In genomic region chr4:74682567-74683359, GRCh38 we compare ENCODE assay signal across 8 cellular contexts.
DNase-seq lines count a peak whose midpoint lies in the region; ATAC-seq, FAIRE-seq and TF ChIP-seq lines count a peak whose summit lies in the region.

No MANE protein-coding gene starts in this region.

- H3K9me3 ChIP-seq in AG04450 (ENCODE audit: control insufficient read depth, insufficient read depth, low read length): no peaks in the 10 kb centered on the region
- no peaks in the 10 kb centered on the region for H3K9me3 ChIP-seq in keratinocyte (ENCODE audit: control insufficient read depth, low read depth, low read length)

- no peak for TF ChIP-seq CTCF in AG04450 (IDR thresholded peaks at IDR 0.05; ENCODE audit: low read depth, low read length)
- TF ChIP-seq CTCF in keratinocyte (optimal IDR thresholded peaks at IDR 0.05 in 1 of 3, IDR thresholded peaks at IDR 0.05 in 1 of 3, conservative IDR thresholded peaks at IDR 0.05 in 1 of 3; ENCODE audit: extremely low read depth in 1 of 3, insufficient read depth in 2 of 3, low read length in 3 of 3): no peak
- no peak for TF ChIP-seq CTCF in chondrocyte (IDR thresholded peaks at IDR 0.05)

- no peak for ATAC-seq in HG02678 (IDR thresholded peaks at IDR 0.05; ENCODE audit: unreplicated experiment)

- H3K36me3 Mint-ChIP-seq in chondrocyte (ENCODE audit: low read depth): peaks cover 6% of the 10 kb centered on the region

- H3K9ac ChIP-seq in keratinocyte (ENCODE audit: control insufficient read depth, extremely low read depth, insufficient read depth, low read length): no peak overlapping the region

- H3K27ac ChIP-seq in AG04450 (ENCODE audit: low read depth, low read length): peak overlapping the region; percentile 65
- peak overlapping the region; percentile 28 for H3K27ac ChIP-seq in keratinocyte (ENCODE audit: control insufficient read depth, insufficient read depth, low read length)

- no peaks in the 10 kb centered on the region for H4K20me1 ChIP-seq in keratinocyte (ENCODE audit: control insufficient read depth, extremely low read depth, insufficient read depth, low read length)

- no peaks in the 10 kb centered on the region for H3K36me3 ChIP-seq in keratinocyte (ENCODE audit: control insufficient read depth in 2 of 2, extremely low read depth in 1 of 2, insufficient read depth in 2 of 2, low read length in 2 of 2)

- POLR2A ChIA-PET in AG04450 (lab: Yijun Ruan, JAX): no interaction called here

- peaks cover 18% of the 10 kb centered on the region for H3K27me3 Mint-ChIP-seq in chondrocyte (ENCODE audit: low read depth)

- FAIRE-seq in keratinocyte (lab: Jason Lieb, UNC): peak; percentile 95

- H3K4me1 Mint-ChIP-seq in chondrocyte (ENCODE audit: low read depth): peaks cover 16% of the 10 kb centered on the region

- CTCF ChIA-PET in AG04450 (lab: Charles Lee): interaction anchor here (0.6 to 18.1 kb wide), 4 partner anchors 306 to 381 kb away, joined by 3 to 365 read pairs (median 9); no protein-coding TSS in a partner anchor

- H3K4me1 ChIP-seq in keratinocyte (ENCODE audit: control insufficient read depth, extremely low read depth, insufficient read depth, low read length): peaks cover 13% of the 10 kb centered on the region

- H3K27ac Mint-ChIP-seq in chondrocyte (ENCODE audit: unreplicated experiment): no peak overlapping the region

- H3K27me3 ChIP-seq in AG04450 (ENCODE audit: control insufficient read depth, insufficient read depth, low read length) (no peaks in the 10 kb centered on the region), keratinocyte (ENCODE audit: control insufficient read depth, extremely low read depth, insufficient read depth, low read length) (no peaks in the 10 kb centered on the region)

- H3K9me3 Mint-ChIP-seq in chondrocyte (ENCODE audit: low read depth): peaks cover 13% of the 10 kb centered on the region

- no peaks in the 10 kb centered on the region for H3K9me1 ChIP-seq in keratinocyte (ENCODE audit: control insufficient read depth, extremely low read depth, insufficient read depth, low read length)

- peak overlapping the region; percentile 46 for H3K4me2 ChIP-seq in keratinocyte (ENCODE audit: control insufficient read depth, extremely low read depth, insufficient read depth, low read depth, low read length)

- dilution Hi-C loops in keratinocyte (cut with MboI; ENCODE audit: extremely low pct_ligation_motif_present, low sequenced_read_pairs): no loop called here

- peak; percentile 75 for DNase-seq in AG04450 (ENCODE audit: low read depth, low spot score)
- peak; percentile 61 for DNase-seq in HPDE6-E6E7 (ENCODE audit: extremely low spot score)
- peak; percentile 98 for DNase-seq in amniotic epithelial cell (ENCODE audit: low read depth)
- peak; percentile 80 for DNase-seq in keratinocyte (ENCODE audit: low read depth, low spot score)
- no peak for DNase-seq in NCI-H526 (lab: John Stamatoyannopoulos, UW)
- DNase-seq in NCI-H1092 (lab: John Stamatoyannopoulos, UW): no peak
- DNase-seq in chondrocyte (ENCODE audit: low spot score): no peak

- H3K79me2 ChIP-seq in keratinocyte (ENCODE audit: control insufficient read depth, insufficient read depth, low read length): no peaks in the 10 kb centered on the region

- H3K4me3 ChIP-seq in AG04450 (ENCODE audit: low read depth, low read length) (no peak overlapping the region), keratinocyte (ENCODE audit: control insufficient read depth in 2 of 3, extremely low read depth in 1 of 3, insufficient read depth in 2 of 3, low read depth in 1 of 3, low read length in 3 of 3) (no peak overlapping the region)

- no peak overlapping the region for H2AFZ ChIP-seq in keratinocyte (ENCODE audit: control insufficient read depth, low read length)

- H3K4me3 Mint-ChIP-seq in chondrocyte (ENCODE audit: unreplicated experiment): no peak overlapping the region

Comparison
In these comparisons a context has a peak if more than half of its experiments do, and no peak if none do; other contexts are left out.
1. DNase-seq: peak in AG04450 (single experiment), HPDE6-E6E7 (single experiment), amniotic epithelial cell (single experiment) and keratinocyte (single experiment); none in NCI-H526 (0 of 2), NCI-H1092 (single experiment) and chondrocyte (single experiment).